In the genomic region with DNA sequence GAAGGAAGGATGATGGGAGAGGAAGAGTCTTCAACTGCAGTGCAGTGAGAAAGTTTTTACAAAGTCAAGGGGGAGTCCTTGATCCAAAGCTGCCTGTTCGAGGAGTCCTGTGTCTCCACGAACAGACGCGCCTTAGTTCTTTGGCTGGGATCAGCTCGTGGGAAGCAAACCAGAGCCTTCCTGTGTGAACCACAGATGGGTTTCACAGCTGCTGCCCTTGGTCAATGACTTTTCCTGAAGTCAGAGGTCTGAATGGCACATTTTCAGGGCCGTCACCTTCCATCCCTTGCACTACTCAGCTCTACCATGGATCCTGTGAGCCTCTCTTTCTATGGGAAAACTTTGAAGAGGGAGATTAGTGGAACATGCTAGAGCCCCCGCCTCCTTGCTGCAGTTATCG, we compare ENCODE assay signal across 22 cellular contexts.
"Had no signal": no experiment of that assay in that cellular context is flagged by ENCODE, and none has a peak within 500 bp of the region (broad histone marks: within the 10 kb centered on the region; RNA-seq: fewer than 3 reads in every experiment).

No MANE protein-coding gene starts in this region.

- H3K27me3 ChIP-seq: adrenal gland had no signal

- H3K4me3 Mint-ChIP-seq: activated T-helper 1 cell treated with anti-CD3 and anti-CD28 coated beads, Interleukin-12 subunit alpha, Interleukin-12 subunit beta, Interleukin-2, Interleukin-4 antibody, amounts not matched to agents 30 ng/mL and 10 ng/mL and 1 ng/mL, durations not matched to agents 14 hours and 24 hours and 36 hours; T-helper 17 cell had no signal

- H3K27ac ChIP-seq: adrenal gland, gastroesophageal sphincter, heart right ventricle, left ventricle myocardium inferior, neutrophil, suprapubic skin, upper lobe of right lung, VCaP had no signal

- ATAC-seq: activated naive CD4-positive, alpha-beta T cell treated with anti-CD3 and anti-CD28 coated beads, Interleukin-2, amount 50 U/mL, for 72 hours; esophagus mucosa; gastroesophageal sphincter; heart right ventricle; stimulated activated naive CD8-positive, alpha-beta T cell treated with anti-CD3 and anti-CD28 coated beads, Interleukin-15, Interleukin-2, amounts not matched to agents 100 U/mL and 50 U/mL, for 24 hours; T-helper 17 cell; upper lobe of right lung had no signal

- DNase-seq: activated CD4-positive, alpha-beta T cell treated with anti-CD3 and anti-CD28 coated beads for 1 hour; activated CD4-positive, alpha-beta T cell treated with anti-CD3 and anti-CD28 coated beads, Interleukin-2, amount 50 U/mL, for 48 hours; activated gamma-delta T cell treated with Interleukin-2 at 50 U/mL for 16 hours; activated T-cell treated with anti-CD3 and anti-CD28 coated beads for 4 hours; cerebellar nuclear complex; cortex of kidney; heart right ventricle; kidney glomerular epithelial cell; left ventricle myocardium inferior; mammary epithelial cell; midbrain; stimulated activated naive CD8-positive, alpha-beta T cell treated with anti-CD3 and anti-CD28 coated beads, Interleukin-15, Interleukin-2, amounts not matched to agents 100 U/mL and 50 U/mL, for 24 hours; T-helper 17 cell; upper lobe of right lung had no signal

- H3K36me3 ChIP-seq: adrenal gland, gastroesophageal sphincter, left ventricle myocardium inferior, neutrophil, suprapubic skin, upper lobe of right lung had no signal

- H3K36me3 Mint-ChIP-seq: activated naive CD4-positive, alpha-beta T cell treated with anti-CD3 and anti-CD28 coated beads, Interleukin-2, amount 50 U/mL, for 72 hours had no signal

- H3K27me3 Mint-ChIP-seq: T-helper 17 cell had no signal

- H3K9me3 Mint-ChIP-seq: activated naive CD4-positive, alpha-beta T cell treated with anti-CD3 and anti-CD28 coated beads, Interleukin-2, amount 50 U/mL, for 72 hours; activated T-helper 1 cell treated with anti-CD3 and anti-CD28 coated beads, Interleukin-12 subunit alpha, Interleukin-12 subunit beta, Interleukin-2, Interleukin-4 antibody, amounts not matched to agents 30 ng/mL and 10 ng/mL and 1 ng/mL, durations not matched to agents 14 hours and 24 hours and 36 hours had no signal

- H3K27ac Mint-ChIP-seq: activated naive CD4-positive, alpha-beta T cell treated with anti-CD3 and anti-CD28 coated beads, Interleukin-2, amount 50 U/mL, for 72 hours; activated T-helper 1 cell treated with anti-CD3 and anti-CD28 coated beads, Interleukin-12 subunit alpha, Interleukin-12 subunit beta, Interleukin-2, Interleukin-4 antibody, amounts not matched to agents 30 ng/mL and 10 ng/mL and 1 ng/mL, durations not matched to agents 14 hours and 24 hours and 36 hours; T-helper 17 cell had no signal

- H3K9me3 ChIP-seq: adrenal gland, gastroesophageal sphincter, heart right ventricle, left ventricle myocardium inferior, neutrophil, suprapubic skin, upper lobe of right lung had no signal

- H3K4me3 ChIP-seq: adrenal gland, gastroesophageal sphincter, heart right ventricle, left ventricle myocardium inferior, suprapubic skin, upper lobe of right lung had no signal
